10 cellular contexts compared by ENCODE assay signal in the genomic region with DNA sequence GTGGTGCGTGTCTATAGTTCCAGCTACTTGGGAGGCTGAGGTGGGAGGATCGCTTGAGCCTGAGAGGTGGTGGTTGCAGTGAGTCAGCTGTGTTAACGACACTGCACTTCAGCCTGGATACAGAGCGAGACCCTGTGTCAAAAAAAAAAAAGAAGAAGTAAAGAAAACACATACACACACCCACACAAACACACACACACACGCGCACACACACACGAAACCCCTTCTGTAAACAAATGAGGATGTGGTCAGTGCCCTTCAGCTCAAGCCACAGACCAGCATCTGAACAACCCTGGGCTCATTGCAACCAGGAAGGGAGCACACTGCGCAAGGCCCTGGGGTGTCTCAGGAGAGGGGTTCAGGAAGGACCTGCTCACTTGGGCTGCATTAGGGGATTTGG. TPM values are rescaled to one million over a fixed set of nuclear protein-coding genes. Genes with fewer than 3 reads are reported as not detected.
DNase-seq lines count a peak whose midpoint lies in the region; ATAC-seq and TF ChIP-seq lines count a peak whose summit lies in the region.
"Had no signal": no experiment of that assay in that cellular context is flagged by ENCODE, and none has a peak within 500 bp of the region (broad histone marks: within the 10 kb centered on the region; RNA-seq: fewer than 3 reads in every experiment).

No MANE protein-coding gene starts in this region.

- no peak for TF ChIP-seq CTCF in CD4-positive, alpha-beta T cell (IDR thresholded peaks at IDR 0.05)
- no peak for TF ChIP-seq CTCF in omental fat pad (IDR thresholded peaks at IDR 0.05)
- no peak for TF ChIP-seq CTCF in stomach (IDR thresholded peaks at IDR 0.05)

- no peaks in the 10 kb centered on the region for H3K9me3 Mint-ChIP-seq in CD4-positive, alpha-beta T cell

- peaks cover 0 to 28% (median 5%) of the 10 kb centered on the region in 4 donors for H3K4me1 ChIP-seq in stomach

- CTCF ChIA-PET in CD4-positive, alpha-beta T cell (lab: Charles Lee): no interaction called here

- H3K27me3 ChIP-seq in CD4-positive, alpha-beta T cell (ENCODE audit: control insufficient read depth, insufficient read depth, low read length): peaks cover 11% of the 10 kb centered on the region
- peaks cover 0 to 24% (median 4%) of the 10 kb centered on the region in 3 donors for H3K27me3 ChIP-seq in stomach

- no peak overlapping the region for H3K27ac Mint-ChIP-seq in CD4-positive, alpha-beta T cell

- peak overlapping the region; percentile 54 for H3K4me3 Mint-ChIP-seq in CD4-positive, alpha-beta T cell

- TF ChIP-seq POLR2A in stomach (IDR thresholded peaks at IDR 0.05): no peak

- intact Hi-C loops in CD4-positive, alpha-beta T cell (cut with DNase I, micrococcal nuclease): no loop called here
- intact Hi-C loops in stomach (cut with DNase I; ENCODE audit: low total_unique reads): no loop called here

- H3K36me3 ChIP-seq in stomach: no peaks in the 10 kb centered on the region

- no peak overlapping the region for H3K4me3 ChIP-seq in stomach

- peaks cover 14% of the 10 kb centered on the region for H3K27me3 Mint-ChIP-seq in CD4-positive, alpha-beta T cell

- 44 to 67% (median 62%) methylated on average over 8 of the region's 8 CpGs for WGBS in stomach, 5 donors

- peaks cover 36% of the 10 kb centered on the region for H3K4me1 Mint-ChIP-seq in CD4-positive, alpha-beta T cell (ENCODE audit: low read depth)

- H3K9me3 ChIP-seq in CD4-positive, alpha-beta T cell (ENCODE audit: control insufficient read depth, low read length): no peaks in the 10 kb centered on the region
- no peaks in the 10 kb centered on the region for H3K9me3 ChIP-seq in stomach

- POLR2A ChIA-PET in CD4-positive, alpha-beta T cell (lab: Charles Lee): no interaction called here

- H3K36me3 Mint-ChIP-seq in CD4-positive, alpha-beta T cell (ENCODE audit: low read depth): no peaks in the 10 kb centered on the region

- no peak for DNase-seq in CD4-positive, alpha-beta T cell
- DNase-seq in HK-2 (ENCODE audit: unreplicated experiment) (no peak), omental fat pad (ENCODE audit: low spot score) (no peak), NCI-H345 (lab: John Stamatoyannopoulos, UW) (no peak), stomach (no peak)
- DNase-seq: DND-41 had no signal

- no peak for ATAC-seq in CD4-positive, alpha-beta T cell (ENCODE audit: poor library complexity)
- peak; percentile 60 for ATAC-seq in GM19397 (IDR thresholded peaks at IDR 0.05; ENCODE audit: unreplicated experiment)
- peak; percentile 61 for ATAC-seq in HG03159 (IDR thresholded peaks at IDR 0.05; ENCODE audit: unreplicated experiment)
- ATAC-seq in omental fat pad (ENCODE audit: low FRiP score): no peak

- H3K27ac ChIP-seq in CD4-positive, alpha-beta T cell (ENCODE audit: low read depth, low read length): no peak overlapping the region
- H3K27ac ChIP-seq in angular gyrus (ENCODE audit: low read depth, low read length) (peak overlapping the region; percentile 38), stomach (no peak overlapping the region)

- TF ChIP-seq EP300 in stomach (IDR thresholded peaks at IDR 0.05): no peak

RNA-seq across cellular contexts. Expression of gene KCNF1, which starts 47.9 kb away (rescaled TPM):
- total RNA-seq in CD4-positive, alpha-beta T cell: not detected
- total RNA-seq in omental fat pad (under 1 TPM in 1 of 4 donors, not detected in 3; 0.79 TPM), stomach (under 1 TPM in 1 of 5 donors, not detected in 4; 0.92 TPM)
- under 1 TPM; 0.05 to 0.92 (median 0.25) TPM for polyA plus RNA-seq in stomach
- total RNA-seq: aorta had no signal
- polyA plus RNA-seq: aorta had no signal

RNA-seq across cellular contexts. Expression of gene PDIA6, which starts 51.3 kb away (rescaled TPM):
- 10 to 100 TPM; 25.5 to 26.3 TPM for total RNA-seq in CD4-positive, alpha-beta T cell
- total RNA-seq in omental fat pad (100 to 1,000 TPM in 2 of 4 donors, 10 to 100 TPM in 2; 86.9 to 146 (median 114) TPM), stomach (100 to 1,000 TPM in 1 of 5 donors, 10 to 100 TPM in 4; 37.3 to 272 (median 89.7) TPM)
- polyA plus RNA-seq in stomach: 10 to 100 TPM; 49.6 to 98.7 (median 63.4) TPM

Comparison
In these comparisons a context has a peak if more than half of its experiments do, and no peak if none do; other contexts are left out.
1. ATAC-seq: peak in GM19397 (single experiment) and HG03159 (single experiment); none in CD4-positive, alpha-beta T cell (single experiment) and omental fat pad (single experiment).